Comparison of ENCODE assay signal across 15 cellular contexts in genomic region chr4:39682133-39682532, GRCh38. TPM values are rescaled to one million over a fixed set of nuclear protein-coding genes. Genes with fewer than 3 reads are reported as not detected.
DNase-seq lines count a peak whose midpoint lies in the region; ATAC-seq and TF ChIP-seq lines count a peak whose summit lies in the region.
"Had no signal": no experiment of that assay in that cellular context is flagged by ENCODE, and none has a peak within 500 bp of the region (broad histone marks: within the 10 kb centered on the region; RNA-seq: fewer than 3 reads in every experiment).

No MANE protein-coding gene starts in this region.

- no peaks in the 10 kb centered on the region for H3K9me3 Mint-ChIP-seq in activated T-cell treated with anti-CD3 and anti-CD28 coated beads, Interleukin-2, amount 50 U/mL, for 4 hours

- no peak overlapping the region for H3K4me3 ChIP-seq in OCI-LY7 (ENCODE audit: low read depth, low read length, poor library complexity, severe bottlenecking)
- H3K4me3 ChIP-seq in spleen: no peak overlapping the region
- H3K4me3 ChIP-seq: ascending aorta, SK-N-MC, tibial artery had no signal

- POLR2A ChIA-PET in OCI-LY7 (lab: Charles Lee): no interaction called here

- no peaks in the 10 kb centered on the region for H3K36me3 Mint-ChIP-seq in activated T-cell treated with anti-CD3 and anti-CD28 coated beads, Interleukin-2, amount 50 U/mL, for 4 hours (ENCODE audit: insufficient read depth)
- H3K36me3 Mint-ChIP-seq: CD4-positive, CD25-positive, alpha-beta regulatory T cell had no signal

- H3K4me3 Mint-ChIP-seq in activated T-cell treated with anti-CD3 and anti-CD28 coated beads, Interleukin-2, amount 50 U/mL, for 4 hours: no peak overlapping the region
- H3K4me3 Mint-ChIP-seq: CD4-positive, CD25-positive, alpha-beta regulatory T cell had no signal

- intact Hi-C loops in OCI-LY7 (cut with micrococcal nuclease; ENCODE audit: unreplicated experiment) (no loop called here), spleen (cut with DNase I; ENCODE audit: low total_unique reads) (no loop called here)

- peak overlapping the region; percentile 58; the same call in 1 of the 2 replicates for H2AFZ ChIP-seq in OCI-LY7 (ENCODE audit: low read length)

- CTCF ChIA-PET in OCI-LY7 (lab: Charles Lee; ENCODE audit: unreplicated experiment): no interaction called here

- H3K27ac ChIP-seq in OCI-LY7 (ENCODE audit: low read depth, low read length, poor library complexity, severe bottlenecking) (no peak overlapping the region), spleen (peak overlapping the region in 2 of 8 donors; percentile 22 to 31)
- H3K27ac ChIP-seq: ascending aorta, SK-N-MC, tibial artery had no signal

- no TSS peak for BruUV-seq in OCI-LY7 (replicated peaks; lab: Mats Ljungman, UMichigan)

- DNase-seq in GM13976 (ENCODE audit: low spot score): peak; percentile 60
- DNase-seq in OCI-LY7 (ENCODE audit: low spot score): peak; percentile 22
- DNase-seq in AML-193 (lab: John Stamatoyannopoulos, UW): no peak
- no peak for DNase-seq in activated T-cell treated with anti-CD3 and anti-CD28 coated beads, Interleukin-2, amount 50 U/mL, for 4 hours
- DNase-seq in NCI-H1694 (lab: John Stamatoyannopoulos, UW): no peak
- DNase-seq in spleen: no peak
- DNase-seq: CD4-positive, CD25-positive, alpha-beta regulatory T cell; NCI-H1930; stimulated activated CD4-positive, alpha-beta T cell treated with anti-CD3 and anti-CD28 coated beads, Interleukin-4, amount 100 ng/mL, for 24 hours; tibial artery had no signal

- ATAC-seq in GM19463 (IDR thresholded peaks at IDR 0.05; ENCODE audit: unreplicated experiment) (peak; percentile 84), HG03064 (IDR thresholded peaks at IDR 0.05; ENCODE audit: low read depth, unreplicated experiment) (peak; percentile 67)
- no peak for ATAC-seq in activated T-cell treated with anti-CD3 and anti-CD28 coated beads, Interleukin-2, amount 50 U/mL, for 4 hours
- ATAC-seq: esophagus mucosa had no signal

- no peaks in the 10 kb centered on the region for H3K36me3 ChIP-seq in OCI-LY7 (ENCODE audit: insufficient read depth, low read length)
- no peaks in the 10 kb centered on the region for H3K36me3 ChIP-seq in spleen
- H3K36me3 ChIP-seq: ascending aorta, tibial artery had no signal

- H4K20me1 ChIP-seq in OCI-LY7 (ENCODE audit: insufficient read depth, low read length): no peaks in the 10 kb centered on the region

- H3K79me2 ChIP-seq in OCI-LY7 (ENCODE audit: insufficient read depth, low read depth, low read length): no peaks in the 10 kb centered on the region

- peak overlapping the region; percentile 58 for H3K4me2 ChIP-seq in OCI-LY7 (ENCODE audit: low read length)

- H3K9me3 ChIP-seq in OCI-LY7 (ENCODE audit: low read length): no peaks in the 10 kb centered on the region
- no peaks in the 10 kb centered on the region for H3K9me3 ChIP-seq in spleen
- H3K9me3 ChIP-seq: ascending aorta, tibial artery had no signal

- TF ChIP-seq CTCF in GM13976 (IDR thresholded peaks at IDR 0.05; ENCODE audit: borderline replicate concordance, control extremely low read depth, extremely low read depth, insufficient read depth, missing control alignments): no peak
- TF ChIP-seq CTCF in OCI-LY7 (conservative IDR thresholded peaks at IDR 0.05; ENCODE audit: low read length): no peak
- TF ChIP-seq CTCF in spleen (IDR thresholded peaks at IDR 0.05 in 8 of 11, conservative IDR thresholded peaks at IDR 0.05 in 3 of 11): no peak

- peaks cover 5% of the 10 kb centered on the region for H3K27me3 Mint-ChIP-seq in activated T-cell treated with anti-CD3 and anti-CD28 coated beads, Interleukin-2, amount 50 U/mL, for 4 hours (ENCODE audit: low read depth)

- H3K9me2 ChIP-seq in OCI-LY7 (ENCODE audit: insufficient read depth, low read length): no peaks in the 10 kb centered on the region

- no peaks in the 10 kb centered on the region for H3K27me3 ChIP-seq in spleen (replicated peaks in 1 of 7)
- H3K27me3 ChIP-seq: ascending aorta, tibial artery had no signal

- in situ Hi-C loops in GM13976 (cut with MboI; ENCODE audit: low sequenced_read_pairs, unreplicated experiment): no loop called here

- H3K4me1 ChIP-seq in OCI-LY7 (ENCODE audit: insufficient read depth, low read length, poor library complexity, severe bottlenecking) (peaks cover 17% of the 10 kb centered on the region), spleen (peaks cover 0 to 16% (median 0%) of the 10 kb centered on the region in 6 donors)
- H3K4me1 ChIP-seq: ascending aorta, tibial artery had no signal

- no peaks in the 10 kb centered on the region for H3K4me1 Mint-ChIP-seq in activated T-cell treated with anti-CD3 and anti-CD28 coated beads, Interleukin-2, amount 50 U/mL, for 4 hours (ENCODE audit: low read depth)
- H3K4me1 Mint-ChIP-seq: CD4-positive, CD25-positive, alpha-beta regulatory T cell had no signal

- WGBS in spleen, 5 donors: 44 to 69% (median 53%) methylated on average over 2 of the region's 2 CpGs

- TF ChIP-seq POLR2A in spleen (IDR thresholded peaks at IDR 0.05): no peak

RNA-seq across cellular contexts. Expression of gene UBE2K, which starts 15.8 kb away (rescaled TPM):
- total RNA-seq in OCI-LY7 (2014; rRNA removed; shearing (Covaris generic)): 20.8 and 47.7 TPM in 2 replicates
- total RNA-seq in OCI-LY7 (2022): 88.0 and 93.8 TPM in 2 replicates
- 10 to 100 TPM; 94.3 to 95.7 (median 95.2) TPM for total RNA-seq in activated T-cell treated with anti-CD3 and anti-CD28 coated beads, Interleukin-2, amount 50 U/mL, for 4 hours
- total RNA-seq in spleen: 10 to 100 TPM; 22.7 to 48.8 (median 40.1) TPM
- 10 to 100 TPM; 26.5 to 27.4 (median 26.9) TPM for polyA plus RNA-seq in spleen

RNA-seq across cellular contexts. Expression of gene SMIM14, which starts 43.5 kb away (rescaled TPM):
- total RNA-seq in OCI-LY7 (2014; rRNA removed; shearing (Covaris generic)): 0.03 TPM in 1 of 2 replicates, not detected in the other
- total RNA-seq in OCI-LY7 (2022) (1.1 and 1.8 TPM in 2 replicates), spleen (10 to 100 TPM; 33.4 to 77.5 (median 55.3) TPM)
- 1 to 10 TPM in 1 of 3 donors, under 1 TPM in 2; 0.51 to 1.6 (median 0.98) TPM for total RNA-seq in activated T-cell treated with anti-CD3 and anti-CD28 coated beads, Interleukin-2, amount 50 U/mL, for 4 hours
- 100 to 1,000 TPM in 2 of 3 donors, 10 to 100 TPM in 1; 96.5 to 111 (median 108) TPM for polyA plus RNA-seq in spleen

Comparison
In these comparisons a context has a peak if more than half of its experiments do, and no peak if none do; other contexts are left out.
1. DNase-seq: peak in GM13976 (single experiment) and OCI-LY7 (single experiment); none in AML-193 (0 of 2), activated T-cell treated with anti-CD3 and anti-CD28 coated beads, Interleukin-2, amount 50 U/mL, for 4 hours (single experiment), NCI-H1694 (single experiment) and spleen (single experiment).
2. ATAC-seq: peak in GM19463 (single experiment) and HG03064 (single experiment); none in activated T-cell treated with anti-CD3 and anti-CD28 coated beads, Interleukin-2, amount 50 U/mL, for 4 hours (0 of 2).
3. RNA of gene SMIM14, which starts 43.5 kb away (total RNA-seq): 33.4 to 77.5 TPM in spleen; 0.03 to 1.8 TPM in OCI-LY7 and 0.51 to 1.6 TPM in activated T-cell treated with anti-CD3 and anti-CD28 coated beads, Interleukin-2, amount 50 U/mL, for 4 hours; every median in the first group is over 10 times any median in the second.